In the genomic region with DNA sequence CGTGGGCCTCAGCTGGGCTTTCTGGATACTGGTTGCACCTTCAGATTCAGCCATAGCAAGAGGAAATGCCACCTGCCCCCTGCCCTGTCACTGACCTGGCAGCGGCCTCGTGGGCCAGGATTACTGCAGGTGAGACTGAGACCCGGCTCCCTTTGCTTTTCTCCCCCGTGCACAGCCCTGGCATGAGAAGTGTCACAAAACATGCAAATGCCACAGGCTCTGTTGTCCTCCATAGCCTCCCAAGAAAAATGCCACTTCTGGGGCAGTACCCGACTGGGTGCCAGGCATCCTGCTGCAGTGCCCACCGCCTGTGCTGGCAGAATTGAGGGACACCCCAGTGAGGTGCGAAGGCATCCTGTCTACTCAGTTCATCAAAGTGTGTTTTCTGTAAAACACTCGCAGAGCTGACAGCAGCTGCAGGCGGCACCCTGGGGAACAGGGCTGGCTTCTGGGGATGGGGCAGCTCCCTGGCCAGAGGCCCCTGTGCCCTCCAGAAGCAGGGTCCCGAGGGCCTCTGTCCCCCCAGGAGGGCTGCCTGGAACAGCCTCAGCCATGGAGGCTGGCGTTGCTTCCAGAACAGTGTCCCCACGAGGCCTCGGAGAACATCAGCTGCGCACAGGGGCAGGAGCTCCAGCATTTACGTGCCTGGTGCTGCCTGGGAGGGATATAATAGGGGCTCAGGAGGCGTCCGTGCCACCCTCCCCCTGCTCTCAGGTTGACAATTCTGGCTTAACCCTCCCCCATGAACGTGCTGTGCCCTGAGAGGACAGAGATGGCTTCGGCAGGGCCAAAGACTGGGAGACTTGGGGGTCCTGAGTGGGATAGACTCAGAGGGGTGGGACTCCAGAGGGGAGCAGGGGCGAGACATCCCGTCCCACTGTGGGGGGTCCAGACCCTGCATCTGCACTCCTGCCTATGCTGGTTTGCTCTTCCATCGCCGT, we compare ENCODE assay signal across 22 cellular contexts.
DNase-seq lines count a peak whose midpoint lies in the region; ATAC-seq and TF ChIP-seq lines count a peak whose summit lies in the region.
"Had no signal": no experiment of that assay in that cellular context is flagged by ENCODE, and none has a peak within 500 bp of the region (broad histone marks: within the 10 kb centered on the region; RNA-seq: fewer than 3 reads in every experiment).

No MANE protein-coding gene starts in this region.

- TF ChIP-seq CTCF in SK-N-SH (IDR thresholded peaks at IDR 0.05): no peak
- TF ChIP-seq CTCF in WTC11 (IDR thresholded peaks at IDR 0.05): no peak
- TF ChIP-seq CTCF in lower lobe of right lung (IDR thresholded peaks at IDR 0.05): no peak
- no peak for TF ChIP-seq CTCF in gastrocnemius medialis (IDR thresholded peaks at IDR 0.05 in 4 of 5, conservative IDR thresholded peaks at IDR 0.05 in 1 of 5)

- H3K4me3 ChIP-seq in SK-N-SH (ENCODE audit: low read depth in 2 of 2, low read length in 1 of 2): no peak overlapping the region
- H3K4me3 ChIP-seq in lower lobe of right lung: no peak overlapping the region
- H3K4me3 ChIP-seq in gastrocnemius medialis: no peak overlapping the region
- H3K4me3 ChIP-seq: thoracic aorta had no signal

- ATAC-seq in SK-N-SH treated with all-trans-retinoic acid at 6 μM for 48 hours (no peak), WTC11 (no peak; the same call in 1 of the 2 replicates), lower lobe of right lung (no peak), gastrocnemius medialis (no peak)
- ATAC-seq in stimulated activated naive CD8-positive, alpha-beta T cell treated with anti-CD3 and anti-CD28 coated beads, Interleukin-15, amount 100 ng/mL, for 72 hours: no peak
- ATAC-seq: T-cell had no signal

- H3K27ac Mint-ChIP-seq in WTC11: no peak overlapping the region
- H3K27ac Mint-ChIP-seq in stimulated activated naive CD8-positive, alpha-beta T cell treated with anti-CD3 and anti-CD28 coated beads, Interleukin-15, amount 100 ng/mL, for 72 hours: no peak overlapping the region
- H3K27ac Mint-ChIP-seq: activated CD4-positive, alpha-beta memory T cell treated with anti-CD3 and anti-CD28 coated beads, Interleukin-2, amount 10 ng/mL, durations not matched to agents 7 days and 5 days; HFFc6; IgD-negative memory B cell; T-cell had no signal

- no peak overlapping the region for H3K4me2 ChIP-seq in SK-N-SH

- no peak for TF ChIP-seq POLR2A in gastrocnemius medialis (IDR thresholded peaks at IDR 0.05)

- intact Hi-C loops in lower lobe of right lung (cut with DNase I) (no loop called here), gastrocnemius medialis (cut with DNase I; ENCODE audit: low total_unique reads) (no loop called here)

- no peak overlapping the region for H3K9ac ChIP-seq in SK-N-SH

- no peak overlapping the region for H2AFZ ChIP-seq in SK-N-SH (ENCODE audit: low read depth)

- H3K4me1 Mint-ChIP-seq in WTC11: peaks cover 4% of the 10 kb centered on the region
- no peaks in the 10 kb centered on the region for H3K4me1 Mint-ChIP-seq in stimulated activated naive CD8-positive, alpha-beta T cell treated with anti-CD3 and anti-CD28 coated beads, Interleukin-15, amount 100 ng/mL, for 72 hours
- H3K4me1 Mint-ChIP-seq: activated CD4-positive, alpha-beta memory T cell treated with anti-CD3 and anti-CD28 coated beads, Interleukin-2, amount 10 ng/mL, durations not matched to agents 7 days and 5 days; IgD-negative memory B cell; T-cell had no signal

- H3K36me3 Mint-ChIP-seq in WTC11: no peaks in the 10 kb centered on the region
- H3K36me3 Mint-ChIP-seq: IgD-negative memory B cell, T-cell had no signal

- peaks cover 47% of the 10 kb centered on the region for H3K27me3 ChIP-seq in SK-N-SH (ENCODE audit: insufficient read depth)
- H3K27me3 ChIP-seq in lower lobe of right lung (ENCODE audit: low read depth): peaks cover 32% of the 10 kb centered on the region
- peaks cover 0 to 14% (median 2%) of the 10 kb centered on the region in 3 donors for H3K27me3 ChIP-seq in gastrocnemius medialis

- CTCF ChIA-PET in SK-N-SH (lab: Yijun Ruan, JAX) (interaction anchor here (1.0 to 1.4 kb wide), 2 partner anchors 43 to 124 kb away, joined by 3 to 4 read pairs; no protein-coding TSS in a partner anchor), WTC11 (lab: Charles Lee) (no interaction called here)

- no peaks in the 10 kb centered on the region for H3K36me3 ChIP-seq in SK-N-SH (replicated peaks in 1 of 2; ENCODE audit: control insufficient read depth in 1 of 2, insufficient read depth in 2 of 2, low read length in 1 of 2)
- no peaks in the 10 kb centered on the region for H3K36me3 ChIP-seq in lower lobe of right lung
- no peaks in the 10 kb centered on the region for H3K36me3 ChIP-seq in gastrocnemius medialis
- H3K36me3 ChIP-seq: thoracic aorta had no signal

- H3K9me3 Mint-ChIP-seq in WTC11: no peaks in the 10 kb centered on the region
- H3K9me3 Mint-ChIP-seq in stimulated activated naive CD8-positive, alpha-beta T cell treated with anti-CD3 and anti-CD28 coated beads, Interleukin-15, amount 100 ng/mL, for 72 hours: no peaks in the 10 kb centered on the region
- H3K9me3 Mint-ChIP-seq: activated CD4-positive, alpha-beta memory T cell treated with anti-CD3 and anti-CD28 coated beads, Interleukin-2, amount 10 ng/mL, durations not matched to agents 7 days and 5 days; HFFc6; IgD-negative memory B cell; neural crest cell; T-cell had no signal

- TF ChIP-seq RAD21 in SK-N-SH (IDR thresholded peaks at IDR 0.05; ENCODE audit: low read length): no peak

- peak; percentile 25 for DNase-seq in SK-N-SH
- DNase-seq in WTC11 (ENCODE audit: low spot score): peak; percentile 8
- DNase-seq in lower lobe of right lung: peak; percentile 35
- DNase-seq in gastrocnemius medialis: peak; percentile 1 to 2
- DNase-seq in stimulated activated naive CD8-positive, alpha-beta T cell treated with anti-CD3 and anti-CD28 coated beads, Interleukin-15, amount 100 ng/mL, for 72 hours: no peak
- no peak for DNase-seq in COR-L47 (lab: John Stamatoyannopoulos, UW)
- DNase-seq in effector CD4-positive, alpha-beta T cell: no peak
- DNase-seq: 8988T; activated CD4-positive, alpha-beta memory T cell treated with anti-CD3 and anti-CD28 coated beads, Interleukin-2, amount 10 ng/mL, durations not matched to agents 7 days and 5 days; activated CD4-positive, CD25-positive, alpha-beta regulatory T cell treated with anti-CD3 and anti-CD28 coated beads, Interleukin-2, amount 50 U/mL, for 72 hours; activated effector memory CD4-positive, alpha-beta T cell treated with Interleukin-2 at 50 U/mL for 16 hours; HFFc6; NCI-H1092; NCI-H187; NCI-H2171; NCI-H524; stimulated activated naive CD4-positive, alpha-beta T cell treated with Interleukin-2 at 50 U/mL for 16 hours had no signal

- 22% methylated on average over 11 of the region's 24 CpGs for WGBS in SK-N-SH (ENCODE audit: low lambda C conversion rate)

- H3K27me3 Mint-ChIP-seq in WTC11 (ENCODE audit: low read depth): no peaks in the 10 kb centered on the region
- peaks cover 22% of the 10 kb centered on the region for H3K27me3 Mint-ChIP-seq in stimulated activated naive CD8-positive, alpha-beta T cell treated with anti-CD3 and anti-CD28 coated beads, Interleukin-15, amount 100 ng/mL, for 72 hours
- H3K27me3 Mint-ChIP-seq: activated CD4-positive, alpha-beta memory T cell treated with anti-CD3 and anti-CD28 coated beads, Interleukin-2, amount 10 ng/mL, durations not matched to agents 7 days and 5 days had no signal

- no peaks in the 10 kb centered on the region for H3F3A ChIP-seq in SK-N-SH (replicated peaks; ENCODE audit: insufficient read depth)

- no peaks in the 10 kb centered on the region for H3K9me3 ChIP-seq in SK-N-SH
- no peaks in the 10 kb centered on the region for H3K9me3 ChIP-seq in lower lobe of right lung
- H3K9me3 ChIP-seq in gastrocnemius medialis: no peaks in the 10 kb centered on the region
- H3K9me3 ChIP-seq: thoracic aorta had no signal

- H3K4me1 ChIP-seq in SK-N-SH (ENCODE audit: control insufficient read depth in 1 of 2, insufficient read depth in 2 of 2, low read depth in 1 of 2, low read length in 1 of 2) (no peaks in the 10 kb centered on the region), lower lobe of right lung (no peaks in the 10 kb centered on the region), gastrocnemius medialis (no peaks in the 10 kb centered on the region)

- H4K20me1 ChIP-seq in SK-N-SH (ENCODE audit: insufficient read depth): no peaks in the 10 kb centered on the region

- in situ Hi-C loops in gastrocnemius medialis (cut with MboI; ENCODE audit: low sequenced_read_pairs in 4 of 4): no loop called here

- no peaks in the 10 kb centered on the region for H3K79me2 ChIP-seq in SK-N-SH (ENCODE audit: insufficient read depth)

- POLR2A ChIA-PET in SK-N-SH (lab: Yijun Ruan, JAX): no interaction called here
- POLR2A ChIA-PET in WTC11 (lab: Charles Lee): no interaction called here

- H3K9me2 ChIP-seq in SK-N-SH: no peaks in the 10 kb centered on the region

- no peak for TF ChIP-seq EP300 in SK-N-SH (IDR thresholded peaks at IDR 0.05; ENCODE audit: borderline replicate concordance in 1 of 2, low read depth in 1 of 2, low read length in 1 of 2)

- H3K27ac ChIP-seq in SK-N-SH (ENCODE audit: low read depth in 2 of 2, low read length in 1 of 2) (no peak overlapping the region), lower lobe of right lung (no peak overlapping the region), gastrocnemius medialis (no peak overlapping the region)
- H3K27ac ChIP-seq: thoracic aorta had no signal

- H3K4me3 Mint-ChIP-seq in WTC11: no peak overlapping the region
- H3K4me3 Mint-ChIP-seq in stimulated activated naive CD8-positive, alpha-beta T cell treated with anti-CD3 and anti-CD28 coated beads, Interleukin-15, amount 100 ng/mL, for 72 hours: no peak overlapping the region
- H3K4me3 Mint-ChIP-seq: activated CD4-positive, alpha-beta memory T cell treated with anti-CD3 and anti-CD28 coated beads, Interleukin-2, amount 10 ng/mL, durations not matched to agents 7 days and 5 days; HFFc6; neural crest cell; T-cell had no signal

TF ChIP-seq in SK-N-SH, 30 proteins besides CTCF, POLR2A, EP300 and RAD21 (continues in another document):
- no peak for TF ChIP-seq RCOR1 (IDR thresholded peaks at IDR 0.05; ENCODE audit: low read length)
- no peak for TF ChIP-seq SIN3A (IDR thresholded peaks at IDR 0.05; ENCODE audit: borderline replicate concordance, low read depth, low read length)
- TF ChIP-seq FOXJ3 (CRISPR knock-in tag; IDR thresholded peaks at IDR 0.05): no peak

TF ChIP-seq in SK-N-SH treated with all-trans-retinoic acid at 6 μM for 48 hours, 23 proteins besides CTCF, POLR2A, EP300 and RAD21:
- TF ChIP-seq GLIS3 (CRISPR knock-in tag; IDR thresholded peaks at IDR 0.05) (no peak), TCF4 (CRISPR knock-in tag; IDR thresholded peaks at IDR 0.05; ENCODE audit: borderline replicate concordance) (no peak), ZNF565 (CRISPR knock-in tag; conservative IDR thresholded peaks at IDR 0.05; ENCODE audit: low read depth) (no peak), ZNF70 (CRISPR knock-in tag; IDR thresholded peaks at IDR 0.05) (no peak)

TF ChIP-seq in WTC11, 78 proteins besides CTCF, POLR2A, EP300 and RAD21 (continues in another document):
- no peak for TF ChIP-seq ZBTB21 (CRISPR knock-in tag; IDR thresholded peaks at IDR 0.05; ENCODE audit: borderline replicate concordance)
- no peak for TF ChIP-seq GABPB1 (CRISPR knock-in tag; IDR thresholded peaks at IDR 0.05)
- no peak for TF ChIP-seq OVOL2 (CRISPR knock-in tag; IDR thresholded peaks at IDR 0.05; ENCODE audit: borderline replicate concordance)
- no peak for TF ChIP-seq NFE2L1 (CRISPR knock-in tag; IDR thresholded peaks at IDR 0.05)

Comparison
In these comparisons a context has a peak if more than half of its experiments do, and no peak if none do; other contexts are left out.
1. DNase-seq: peak in SK-N-SH (single experiment), WTC11 (single experiment), lower lobe of right lung (single experiment) and gastrocnemius medialis (2 of 2); none in stimulated activated naive CD8-positive, alpha-beta T cell treated with anti-CD3 and anti-CD28 coated beads, Interleukin-15, amount 100 ng/mL, for 72 hours (0 of 2), COR-L47 (single experiment) and effector CD4-positive, alpha-beta T cell (single experiment).